9 cellular contexts compared by ENCODE assay signal in genomic region chr2:70790079-70790963, GRCh38. TPM values are rescaled to one million over a fixed set of nuclear protein-coding genes. Genes with fewer than 3 reads are reported as not detected.
DNase-seq lines count a peak whose midpoint lies in the region; ATAC-seq and TF ChIP-seq lines count a peak whose summit lies in the region.
"Had no signal": no experiment of that assay in that cellular context is flagged by ENCODE, and none has a peak within 500 bp of the region (broad histone marks: within the 10 kb centered on the region; RNA-seq: fewer than 3 reads in every experiment).

Gene FIGLA, minus strand, starts transcription at chr2:70790643. Its CDS starts 5 bp downstream, at chr2:70790638.

- DNase-seq in stimulated activated naive CD8-positive, alpha-beta T cell treated with anti-CD3 and anti-CD28 coated beads, Interleukin-15, Interleukin-2, amounts not matched to agents 100 U/mL and 50 U/mL, for 24 hours: no peak
- DNase-seq in mammary epithelial cell (no peak), mesothelial cell of epicardium (ENCODE audit: low spot score in 2 of 2, unreplicated experiment in 2 of 2) (peak in 1 of 2 experiments; percentile 42), aorta (no peak), NCI-H345 treated with DMSO at 0.1 percent for 48 hours (lab: John Stamatoyannopoulos, UW; ENCODE audit: unreplicated experiment) (no peak), DMS79 treated with DMSO at 0.1 percent for 48 hours (lab: John Stamatoyannopoulos, UW) (no peak)

- peak within 1 kb of the TSS; percentile 67 for H3K4me2 ChIP-seq in mammary epithelial cell (ENCODE audit: insufficient read depth, low read depth, low read length)

- H4K20me1 ChIP-seq in mammary epithelial cell (ENCODE audit: insufficient read depth, low read length): no peaks in the 10 kb centered on the region

- 3% methylated on average over 20 of the region's 78 CpGs for WGBS in mammary epithelial cell (ENCODE audit: low coverage, missing lambda C conversion rate)
- 4 to 5% methylated on average over 41 to 78 of the region's 78 CpGs for WGBS in aorta, 2 donors

- H3K79me2 ChIP-seq in mammary epithelial cell (ENCODE audit: insufficient read depth, low read length): no peaks in the 10 kb centered on the region

- H3K36me3 ChIP-seq in mammary epithelial cell (ENCODE audit: insufficient read depth, low read length) (no peaks in the 10 kb centered on the region), aorta (ENCODE audit: control insufficient read depth in 1 of 2, insufficient read depth in 2 of 2, low read length in 1 of 2) (no peaks in the 10 kb centered on the region)

- H3K4me1 Mint-ChIP-seq in stimulated activated naive CD8-positive, alpha-beta T cell treated with anti-CD3 and anti-CD28 coated beads, Interleukin-15, Interleukin-2, amounts not matched to agents 100 ng/mL and 50 ng/mL, for 24 hours (ENCODE audit: low read depth): peaks cover 16% of the 10 kb centered on the region
- H3K4me1 Mint-ChIP-seq in mesothelial cell of epicardium: peaks cover 8% of the 10 kb centered on the region

- peaks cover 54% of the 10 kb centered on the region for H3K27me3 Mint-ChIP-seq in stimulated activated naive CD8-positive, alpha-beta T cell treated with anti-CD3 and anti-CD28 coated beads, Interleukin-15, Interleukin-2, amounts not matched to agents 100 ng/mL and 50 ng/mL, for 24 hours
- peaks cover 94% of the 10 kb centered on the region for H3K27me3 Mint-ChIP-seq in mesothelial cell of epicardium (ENCODE audit: low read depth)

- no peak within 1 kb of the TSS for H3K27ac Mint-ChIP-seq in stimulated activated naive CD8-positive, alpha-beta T cell treated with anti-CD3 and anti-CD28 coated beads, Interleukin-15, Interleukin-2, amounts not matched to agents 100 ng/mL and 50 ng/mL, for 24 hours
- no peak within 1 kb of the TSS for H3K27ac Mint-ChIP-seq in mesothelial cell of epicardium

- BruUV-seq in mammary epithelial cell (replicated peaks; lab: Mats Ljungman, UMichigan): no TSS peak

- ATAC-seq in stimulated activated naive CD8-positive, alpha-beta T cell treated with anti-CD3 and anti-CD28 coated beads, Interleukin-15, Interleukin-2, amounts not matched to agents 100 U/mL and 50 U/mL, for 24 hours: no peak
- peak; percentile 40 for ATAC-seq in aorta (ENCODE audit: low FRiP score)
- ATAC-seq in GM18870 (IDR thresholded peaks at IDR 0.05; ENCODE audit: unreplicated experiment): no peak

- H3K27ac ChIP-seq in mammary epithelial cell (ENCODE audit: insufficient read depth, low read depth, low read length) (no peak within 1 kb of the TSS), aorta (ENCODE audit: low read depth in 1 of 2, low read length in 2 of 2) (no peak within 1 kb of the TSS)

- H3K4me1 ChIP-seq in mammary epithelial cell (ENCODE audit: insufficient read depth, low read length): peaks cover 11% of the 10 kb centered on the region
- no peaks in the 10 kb centered on the region for H3K4me1 ChIP-seq in aorta (ENCODE audit: control insufficient read depth in 1 of 2, insufficient read depth in 2 of 2, low read length in 2 of 2)

- no peaks in the 10 kb centered on the region for H3K9me3 Mint-ChIP-seq in stimulated activated naive CD8-positive, alpha-beta T cell treated with anti-CD3 and anti-CD28 coated beads, Interleukin-15, Interleukin-2, amounts not matched to agents 100 ng/mL and 50 ng/mL, for 24 hours
- H3K9me3 Mint-ChIP-seq in mesothelial cell of epicardium: peaks cover 3% of the 10 kb centered on the region

- H3K9ac ChIP-seq in mammary epithelial cell (ENCODE audit: insufficient read depth, low read length): no peak within 1 kb of the TSS

- peak within 1 kb of the TSS; percentile 76 for H3K4me3 Mint-ChIP-seq in stimulated activated naive CD8-positive, alpha-beta T cell treated with anti-CD3 and anti-CD28 coated beads, Interleukin-15, Interleukin-2, amounts not matched to agents 100 ng/mL and 50 ng/mL, for 24 hours
- H3K4me3 Mint-ChIP-seq in mesothelial cell of epicardium: peak within 1 kb of the TSS; percentile 59

- in situ Hi-C loops in mammary epithelial cell (cut with MboI; ENCODE audit: low sequenced_read_pairs in 2 of 2): loop anchor here in 1 of 2 donors (25.0 kb wide), 1 partner anchor 478 kb away; the partner anchor contains the start of gene FAM136A

- peaks cover 33% of the 10 kb centered on the region for H3K27me3 ChIP-seq in mammary epithelial cell (ENCODE audit: insufficient read depth, low read length)
- H3K27me3 ChIP-seq in aorta (ENCODE audit: control insufficient read depth in 1 of 2, insufficient read depth in 2 of 2, low read length in 1 of 2): peaks cover 0 to 1% of the 10 kb centered on the region in 2 donors

- H3K4me3 ChIP-seq in mammary epithelial cell (replicated peaks in 1 of 3; ENCODE audit: insufficient read depth in 1 of 3, low read depth in 2 of 3, low read length in 3 of 3) (no peak within 1 kb of the TSS), aorta (ENCODE audit: low read length in 2 of 2) (peak within 1 kb of the TSS in 1 of 2 donors; percentile 1)

- no peak for TF ChIP-seq CTCF in mammary epithelial cell (conservative IDR thresholded peaks at IDR 0.05 in 1 of 2, IDR thresholded peaks at IDR 0.05 in 1 of 2; ENCODE audit: extremely low read depth in 1 of 2, insufficient read depth in 1 of 2, low read depth in 1 of 2, low read length in 2 of 2)
- no peak for TF ChIP-seq CTCF in mesothelial cell of epicardium (IDR thresholded peaks at IDR 0.05; ENCODE audit: unreplicated experiment)

- intact Hi-C loops in mammary epithelial cell (cut with micrococcal nuclease) (no loop called here), aorta (cut with DNase I) (no loop called here)

- peak within 1 kb of the TSS; percentile 56 for H2AFZ ChIP-seq in mammary epithelial cell (ENCODE audit: low read depth, low read length)

- no peaks in the 10 kb centered on the region for H3K9me3 ChIP-seq in mammary epithelial cell (replicated peaks; ENCODE audit: insufficient read depth, low read length)
- peaks cover 1% of the 10 kb centered on the region for H3K9me3 ChIP-seq in aorta (ENCODE audit: control insufficient read depth, low read length)

- no peaks in the 10 kb centered on the region for H3K36me3 Mint-ChIP-seq in stimulated activated naive CD8-positive, alpha-beta T cell treated with anti-CD3 and anti-CD28 coated beads, Interleukin-15, Interleukin-2, amounts not matched to agents 100 ng/mL and 50 ng/mL, for 24 hours (ENCODE audit: low read depth)
- H3K36me3 Mint-ChIP-seq in mesothelial cell of epicardium: no peaks in the 10 kb centered on the region

- CTCF ChIA-PET in mammary epithelial cell (lab: Charles Lee; ENCODE audit: low non-redundant PET): interaction anchor here (0.6 to 0.7 kb wide), 2 partner anchors 9 to 135 kb away, joined by 3 to 15 read pairs; no protein-coding TSS in a partner anchor

- dilution Hi-C loops in mammary epithelial cell (cut with HindIII; ENCODE audit: low sequenced_read_pairs): loop anchor here (5.0 kb wide), 3 partner anchors 33 to 83 kb away; no protein-coding TSS in a partner anchor

RNA-seq across cellular contexts. Expression of gene FIGLA, which starts in this region (rescaled TPM):
- total RNA-seq in mammary epithelial cell: not detected
- polyA plus RNA-seq in mammary epithelial cell: not detected
- polyA minus RNA-seq in mammary epithelial cell: not detected
- total RNA-seq in mesothelial cell of epicardium: not detected in 3 replicates
- not detected for total RNA-seq in aorta
- polyA plus RNA-seq in aorta: not detected
- total RNA-seq: lower leg skin had no signal

Comparison
In these comparisons a context has a peak if more than half of its experiments do, and no peak if none do; other contexts are left out.
1. Peak in ATAC-seq in aorta; RNA of the gene not detected or under 1 TPM.